ENCODE assay signal across 8 cellular contexts in the genomic region with DNA sequence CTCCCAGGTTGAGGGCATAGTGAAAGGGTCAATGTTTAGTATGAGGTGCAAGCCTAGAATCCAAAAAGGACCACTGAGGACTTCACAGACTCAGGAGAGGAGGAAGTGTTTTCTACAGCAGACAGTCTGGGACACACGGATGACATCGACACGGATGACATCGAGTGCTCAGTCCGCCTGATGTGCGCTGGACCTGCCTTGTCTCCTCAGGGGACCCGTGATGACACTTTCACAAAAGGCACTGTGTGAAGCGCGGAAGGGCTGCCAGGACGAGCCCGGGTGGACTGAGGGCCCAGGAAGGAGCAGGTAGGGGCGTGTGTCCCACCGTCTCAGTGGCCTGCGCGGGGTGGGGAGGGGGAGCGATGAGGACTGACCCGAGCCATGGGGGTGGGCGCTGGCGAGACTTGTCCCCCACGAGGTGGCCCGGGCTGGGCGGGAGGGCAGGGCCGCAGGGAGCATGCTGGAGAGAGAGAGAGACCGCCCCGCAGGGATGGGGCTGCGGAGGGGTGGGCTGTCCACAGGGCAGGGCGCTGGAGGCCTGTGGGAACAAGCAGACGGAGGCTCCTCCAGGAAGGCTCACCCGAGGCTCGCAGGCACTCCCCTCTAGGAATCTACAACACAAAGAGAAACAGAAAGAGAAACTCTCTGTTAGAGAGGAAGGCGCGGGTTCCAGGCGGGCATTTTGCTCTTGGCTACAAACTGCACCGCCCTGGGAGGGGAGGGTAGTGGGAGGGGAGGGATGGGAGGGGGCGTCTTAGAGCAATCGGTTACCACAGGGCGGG. TPM values are rescaled to one million over a fixed set of nuclear protein-coding genes. Genes with fewer than 3 reads are reported as not detected.
DNase-seq lines count a peak whose midpoint lies in the region; ATAC-seq and TF ChIP-seq lines count a peak whose summit lies in the region.

No MANE protein-coding gene starts in this region.

- H3K27me3 ChIP-seq in psoas muscle (ENCODE audit: insufficient read depth in 3 of 3, low read length in 2 of 3), result no peaks in the 10 kb centered on the region

- H3K4me3 Mint-ChIP-seq in T-helper 2 cell treated with Interferon-gamma antibody and Interleukin-4, amounts not matched to agents 5 μg/mL and 100 μg/mL, for 36 hours, result peak overlapping the region; percentile 90
- H3K4me3 Mint-ChIP-seq in dendritic cell treated with granulocyte-macrophage colony-stimulating factor and Interleukin-4, amounts not matched to agents 40 ng/mL and 50 ng/mL, for 4 days, result peak overlapping the region; percentile 67

- peaks cover 7% of the 10 kb centered on the region for H3K4me1 ChIP-seq in psoas muscle

- WGBS in psoas muscle, 3 donors, result 77 to 83% (median 79%) methylated on average over 37 of the region's 37 CpGs

- DNase-seq in GM12864 (ENCODE audit: low read depth) (peak; percentile 70), germinal center (ENCODE audit: low spot score) (no peak), psoas muscle (no peak)
- peak; percentile 78 for DNase-seq in T-helper 2 cell treated with Interferon-gamma antibody and Interleukin-4, amounts not matched to agents 5 μg/mL and 100 μg/mL, for 36 hours (ENCODE audit: low spot score)
- DNase-seq in stimulated activated CD4-positive, alpha-beta T cell treated with anti-CD3 and anti-CD28 coated beads, Interleukin-15, amount 100 ng/mL, for 24 hours, result peak; percentile 90

- H3K27ac Mint-ChIP-seq in T-helper 2 cell treated with Interferon-gamma antibody and Interleukin-4, amounts not matched to agents 5 μg/mL and 100 μg/mL, for 36 hours, result peak overlapping the region; percentile 99
- peak overlapping the region; percentile 86 for H3K27ac Mint-ChIP-seq in dendritic cell treated with granulocyte-macrophage colony-stimulating factor and Interleukin-4, amounts not matched to agents 40 ng/mL and 50 ng/mL, for 4 days

- no peak overlapping the region for H3K27ac ChIP-seq in psoas muscle

- TF ChIP-seq CTCF in GM12864 (IDR thresholded peaks at IDR 0.05; ENCODE audit: low read depth, low read length, missing control alignments) (no peak), psoas muscle (IDR thresholded peaks at IDR 0.05) (no peak)

- H3K36me3 ChIP-seq in psoas muscle (ENCODE audit: insufficient read depth in 1 of 2, low read depth in 1 of 2), result peaks cover 0 to 40% of the 10 kb centered on the region in 2 donors

- peaks cover 77% of the 10 kb centered on the region for H3K4me1 Mint-ChIP-seq in T-helper 2 cell treated with Interferon-gamma antibody and Interleukin-4, amounts not matched to agents 5 μg/mL and 100 μg/mL, for 36 hours (ENCODE audit: low read depth)
- H3K4me1 Mint-ChIP-seq in dendritic cell treated with granulocyte-macrophage colony-stimulating factor and Interleukin-4, amounts not matched to agents 40 ng/mL and 50 ng/mL, for 4 days (ENCODE audit: low read depth), result peaks cover 79% of the 10 kb centered on the region

- intact Hi-C loops in dendritic cell treated with granulocyte-macrophage colony-stimulating factor and Interleukin-4, amounts not matched to agents 40 ng/mL and 50 ng/mL, for 4 days (cut with micrococcal nuclease), result loop anchor here (2.0 to 5.0 kb wide), 3 partner anchors 29 to 207 kb away; a partner anchor contains a TSS
- intact Hi-C loops in psoas muscle (cut with DNase I), result loop anchor here (5.0 to 10.0 kb wide), 4 partner anchors 162 to 347 kb away; a partner anchor contains a TSS

- no peak for ATAC-seq in HG03280 (IDR thresholded peaks at IDR 0.05; ENCODE audit: unreplicated experiment)
- no peak for ATAC-seq in psoas muscle
- ATAC-seq in GM19467 (IDR thresholded peaks at IDR 0.05; ENCODE audit: unreplicated experiment), result no peak

- no peaks in the 10 kb centered on the region for H3K27me3 Mint-ChIP-seq in T-helper 2 cell treated with Interferon-gamma antibody and Interleukin-4, amounts not matched to agents 5 μg/mL and 100 μg/mL, for 36 hours (ENCODE audit: low read depth)
- H3K27me3 Mint-ChIP-seq in dendritic cell treated with granulocyte-macrophage colony-stimulating factor and Interleukin-4, amounts not matched to agents 40 ng/mL and 50 ng/mL, for 4 days, result no peaks in the 10 kb centered on the region

- no peaks in the 10 kb centered on the region for H3K9me3 Mint-ChIP-seq in T-helper 2 cell treated with Interferon-gamma antibody and Interleukin-4, amounts not matched to agents 5 μg/mL and 100 μg/mL, for 36 hours
- H3K9me3 Mint-ChIP-seq in dendritic cell treated with granulocyte-macrophage colony-stimulating factor and Interleukin-4, amounts not matched to agents 40 ng/mL and 50 ng/mL, for 4 days, result no peaks in the 10 kb centered on the region

- H3K4me3 ChIP-seq in GM12864 (ENCODE audit: low read depth, low read length), result no peak overlapping the region
- no peak overlapping the region for H3K4me3 ChIP-seq in psoas muscle

- no peaks in the 10 kb centered on the region for H3K9me3 ChIP-seq in psoas muscle

- H3K36me3 Mint-ChIP-seq in T-helper 2 cell treated with Interferon-gamma antibody and Interleukin-4, amounts not matched to agents 5 μg/mL and 100 μg/mL, for 36 hours (ENCODE audit: low read depth), result peaks cover 78% of the 10 kb centered on the region
- H3K36me3 Mint-ChIP-seq in dendritic cell treated with granulocyte-macrophage colony-stimulating factor and Interleukin-4, amounts not matched to agents 40 ng/mL and 50 ng/mL, for 4 days (ENCODE audit: low read depth), result peaks cover 72% of the 10 kb centered on the region

RNA-seq across cellular contexts. Expression of a gene that starts 54.9 kb away (rescaled TPM):
- 10 to 100 TPM; 12.6 to 18.4 (median 16.5) TPM for total RNA-seq in psoas muscle
- polyA plus RNA-seq in psoas muscle, result 10 to 100 TPM in 2 of 3 donors, 1 to 10 TPM in 1; 9.5 to 16.2 (median 11.1) TPM

RNA-seq across cellular contexts. Expression of a gene that starts 55.1 kb away (rescaled TPM):
- total RNA-seq in psoas muscle, result 10 to 100 TPM; 37.1 to 53.2 (median 44.5) TPM
- polyA plus RNA-seq in psoas muscle, result 100 to 1,000 TPM in 1 of 3 donors, 10 to 100 TPM in 2; 73.0 to 157 (median 98.0) TPM

Comparison
In these comparisons a context has a peak if more than half of its experiments do, and no peak if none do; other contexts are left out.
1. DNase-seq: peak in GM12864 (single experiment), T-helper 2 cell treated with Interferon-gamma antibody and Interleukin-4, amounts not matched to agents 5 μg/mL and 100 μg/mL, for 36 hours (single experiment) and stimulated activated CD4-positive, alpha-beta T cell treated with anti-CD3 and anti-CD28 coated beads, Interleukin-15, amount 100 ng/mL, for 24 hours (single experiment); none in germinal center (single experiment) and psoas muscle (0 of 2).